Comparison of ENCODE assay signal across 20 cellular contexts in the genomic region with DNA sequence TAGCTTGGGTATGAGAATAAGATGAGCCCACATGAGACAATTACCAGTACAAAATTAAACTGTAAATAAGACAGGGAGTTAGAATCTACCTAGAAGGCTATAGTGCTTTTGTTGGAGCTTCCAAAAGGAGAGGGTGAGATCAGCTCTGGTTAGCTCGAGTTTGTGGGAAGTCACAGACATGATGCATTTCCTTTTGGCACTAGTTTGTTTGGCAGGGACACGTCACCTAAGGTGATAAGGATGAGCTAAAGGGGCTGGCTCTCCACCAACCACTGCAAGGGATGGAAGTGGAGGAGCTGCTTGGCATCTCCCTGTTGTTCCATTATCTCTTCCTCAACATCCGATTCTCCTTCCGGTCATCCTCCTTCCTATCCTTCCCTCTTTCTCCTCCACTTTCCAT. TPM values are rescaled to one million over a fixed set of nuclear protein-coding genes. Genes with fewer than 3 reads are reported as not detected.
A peak's percentile ranks its signal among the peaks of the same experiment; 100 is the strongest.
DNase-seq lines count a peak whose midpoint lies in the region; ATAC-seq and TF ChIP-seq lines count a peak whose summit lies in the region.
"Had no signal": no experiment of that assay in that cellular context is flagged by ENCODE, and none has a peak within 500 bp of the region (broad histone marks: within the 10 kb centered on the region; RNA-seq: fewer than 3 reads in every experiment).

No MANE protein-coding gene starts in this region.

- H3K36me3 Mint-ChIP-seq in effector memory CD8-positive, alpha-beta T cell (ENCODE audit: insufficient read depth), result no peaks in the 10 kb centered on the region
- H3K36me3 Mint-ChIP-seq in GM23338 (ENCODE audit: low read depth), result peaks cover 6% of the 10 kb centered on the region; the same call in 1 of the 3 replicates

- in situ Hi-C loops in astrocyte of the spinal cord (cut with HindIII; ENCODE audit: low sequenced_read_pairs), result no loop called here

- H3K4me1 Mint-ChIP-seq in effector memory CD8-positive, alpha-beta T cell (ENCODE audit: low read depth in 2 of 2), result no peaks in the 10 kb centered on the region
- H3K4me1 Mint-ChIP-seq in GM23338, result peaks cover 12% of the 10 kb centered on the region

- H3K4me2 ChIP-seq in GM23338, result no peak overlapping the region

- H3K27me3 ChIP-seq in GM23338 (ENCODE audit: insufficient read depth), result no peaks in the 10 kb centered on the region

- H3K79me2 ChIP-seq in GM23338 (replicated peaks; ENCODE audit: insufficient read depth), result no peaks in the 10 kb centered on the region

- no peak overlapping the region for H3K4me3 Mint-ChIP-seq in effector memory CD8-positive, alpha-beta T cell
- H3K4me3 Mint-ChIP-seq in GM23338, result no peak overlapping the region; the same call in 2 of the 3 replicates
- H3K4me3 Mint-ChIP-seq: CD14-positive monocyte, IgD-negative memory B cell had no signal

- no peak overlapping the region for H3K27ac Mint-ChIP-seq in effector memory CD8-positive, alpha-beta T cell
- H3K27ac Mint-ChIP-seq in GM23338, result no peak overlapping the region
- H3K27ac Mint-ChIP-seq: CD14-positive monocyte, IgD-negative memory B cell had no signal

- no peaks in the 10 kb centered on the region for H3F3A ChIP-seq in GM23338 (replicated peaks; ENCODE audit: low read depth)

- H3K27me3 Mint-ChIP-seq in effector memory CD8-positive, alpha-beta T cell, result peaks cover 43 to 60% of the 10 kb centered on the region in 2 donors
- H3K27me3 Mint-ChIP-seq in GM23338 (ENCODE audit: insufficient read depth, low read depth, poor library complexity), result no peaks in the 10 kb centered on the region

- no peaks in the 10 kb centered on the region for H4K20me1 ChIP-seq in GM23338 (replicated peaks; ENCODE audit: insufficient read depth)

- peaks cover 13% of the 10 kb centered on the region for H3K4me1 ChIP-seq in GM23338 (ENCODE audit: insufficient read depth)

- H3K36me3 ChIP-seq in GM23338 (ENCODE audit: insufficient read depth), result no peaks in the 10 kb centered on the region

- no peak overlapping the region for H2AFZ ChIP-seq in GM23338

- ATAC-seq in effector memory CD8-positive, alpha-beta T cell (replicated peaks), result no peak
- no peak for ATAC-seq in GM23338
- ATAC-seq: SK-N-SH treated with all-trans-retinoic acid at 6 μM for 48 hours had no signal

- TF ChIP-seq CTCF in astrocyte of the spinal cord (IDR thresholded peaks at IDR 0.05; ENCODE audit: low read depth, low read length), result no peak
- no peak for TF ChIP-seq CTCF in GM23338 (conservative IDR thresholded peaks at IDR 0.05; ENCODE audit: low read depth in 2 of 2)

- 0 out of 2 replicates have a peak, but pooled peaks cover 3% of the 10 kb centered on the region for H3K9me2 ChIP-seq in GM23338 (ENCODE audit: insufficient read depth)

- no peaks in the 10 kb centered on the region for H3K9me3 Mint-ChIP-seq in effector memory CD8-positive, alpha-beta T cell
- peaks cover 12% of the 10 kb centered on the region; the same call in 2 of the 3 replicates for H3K9me3 Mint-ChIP-seq in GM23338

- no peak overlapping the region for H3K27ac ChIP-seq in GM23338 (ENCODE audit: low read depth)

- no peak overlapping the region for H3K4me3 ChIP-seq in astrocyte of the spinal cord (ENCODE audit: low read depth, low read length)
- no peak overlapping the region for H3K4me3 ChIP-seq in GM23338

- DNase-seq in Daoy (ENCODE audit: low read depth) (peak; percentile 57), HS-5 (ENCODE audit: low read depth) (peak; percentile 58), astrocyte of the spinal cord (ENCODE audit: low read depth, low spot score) (peak; percentile 21), iris pigment epithelial cell (ENCODE audit: low read depth) (peak; percentile 26), T-helper 2 cell (no peak), GM23338 (ENCODE audit: low spot score) (no peak), anterior cingulate cortex (lab: John Stamatoyannopoulos, UW) (no peak)
- DNase-seq in effector memory CD8-positive, alpha-beta T cell, result no peak
- DNase-seq: AML-193, COR-L47, Kasumi-1, NCI-H1105 treated with DMSO at 0.1 percent for 48 hours, NCI-H1694 treated with DMSO at 0.1 percent for 48 hours, NCI-H2107, NCI-H2227 treated with DMSO at 0.1 percent for 48 hours, NCI-H524, Right ventricle myocardium superior had no signal

TF ChIP-seq in GM23338, 12 proteins besides CTCF, POLR2A, EP300 and RAD21:
- TF ChIP-seq EZH2 (IDR thresholded peaks at IDR 0.05; ENCODE audit: low read depth, unreplicated experiment), result no peak

RNA-seq across cellular contexts. Expression of a gene that starts 48.6 kb away (rescaled TPM):
- 4.2 and 27.0 TPM in 2 replicates for total RNA-seq in Daoy (2014; rRNA removed; shearing (Covaris generic))
- total RNA-seq in GM23338 (2014; rRNA removed; shearing (Covaris generic)), result 0.16 and 5.8 TPM in 2 replicates
- polyA plus RNA-seq in GM23338 (2016; fragmentation: Nextera tagmentation; extraction: Ambion mirVana), result 0.37 and 0.49 TPM in 2 replicates

Comparison
In these comparisons a context has a peak if more than half of its experiments do, and no peak if none do; other contexts are left out.
1. DNase-seq: peak in Daoy (single experiment), HS-5 (single experiment), astrocyte of the spinal cord (single experiment) and iris pigment epithelial cell (single experiment); none in T-helper 2 cell (0 of 5), effector memory CD8-positive, alpha-beta T cell (0 of 3), GM23338 (single experiment) and anterior cingulate cortex (0 of 58).